ENCODE assay signal across 2 cellular contexts in genomic region chr17:72077326-72077960, GRCh38.
TF ChIP-seq lines count a peak whose summit lies in the region.

No MANE protein-coding gene starts in this region.

TF ChIP-seq in SK-N-SH, 30 proteins besides CTCF, POLR2A, EP300 and RAD21 (continued from another document):
- TF ChIP-seq ZBTB33 (IDR thresholded peaks at IDR 0.05; ENCODE audit: borderline replicate concordance, low read depth) (no peak), FOXJ3 (CRISPR knock-in tag; IDR thresholded peaks at IDR 0.05) (no peak), TCF12 (IDR thresholded peaks at IDR 0.05) (no peak), NRF1 (IDR thresholded peaks at IDR 0.05; ENCODE audit: low read depth, low read length) (no peak), FOSL2 (IDR thresholded peaks at IDR 0.05; ENCODE audit: borderline replicate concordance, low read depth) (no peak), YY1 (IDR thresholded peaks at IDR 0.05; ENCODE audit: low read depth) (no peak), MXI1 (IDR thresholded peaks at IDR 0.05; ENCODE audit: low read depth, low read length) (no peak), RXRA (IDR thresholded peaks at IDR 0.05; ENCODE audit: borderline replicate concordance, low read depth) (no peak), RFX5 (IDR thresholded peaks at IDR 0.05; ENCODE audit: low read length) (no peak)
- TF ChIP-seq, protein P1, sequence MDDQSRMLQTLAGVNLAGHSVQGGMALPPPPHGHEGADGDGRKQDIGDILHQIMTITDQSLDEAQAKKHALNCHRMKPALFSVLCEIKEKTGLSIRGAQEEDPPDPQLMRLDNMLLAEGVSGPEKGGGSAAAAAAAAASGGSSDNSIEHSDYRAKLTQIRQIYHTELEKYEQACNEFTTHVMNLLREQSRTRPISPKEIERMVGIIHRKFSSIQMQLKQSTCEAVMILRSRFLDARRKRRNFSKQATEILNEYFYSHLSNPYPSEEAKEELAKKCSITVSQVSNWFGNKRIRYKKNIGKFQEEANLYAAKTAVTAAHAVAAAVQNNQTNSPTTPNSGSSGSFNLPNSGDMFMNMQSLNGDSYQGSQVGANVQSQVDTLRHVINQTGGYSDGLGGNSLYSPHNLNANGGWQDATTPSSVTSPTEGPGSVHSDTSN (IDR thresholded peaks at IDR 0.05) = no peak

TF ChIP-seq in SK-N-SH treated with all-trans-retinoic acid at 6 μM for 48 hours, 23 proteins besides CTCF, POLR2A, EP300 and RAD21 (continued from another document):
- TF ChIP-seq TSHZ2 (CRISPR knock-in tag; IDR thresholded peaks at IDR 0.05) = no peak
- no peak for TF ChIP-seq ZFP30 (CRISPR knock-in tag; IDR thresholded peaks at IDR 0.05)
- TF ChIP-seq TOX (CRISPR knock-in tag; IDR thresholded peaks at IDR 0.05; ENCODE audit: borderline replicate concordance) = no peak
- TF ChIP-seq ZNF70 (CRISPR knock-in tag; IDR thresholded peaks at IDR 0.05) = no peak
- TF ChIP-seq, protein P2, sequence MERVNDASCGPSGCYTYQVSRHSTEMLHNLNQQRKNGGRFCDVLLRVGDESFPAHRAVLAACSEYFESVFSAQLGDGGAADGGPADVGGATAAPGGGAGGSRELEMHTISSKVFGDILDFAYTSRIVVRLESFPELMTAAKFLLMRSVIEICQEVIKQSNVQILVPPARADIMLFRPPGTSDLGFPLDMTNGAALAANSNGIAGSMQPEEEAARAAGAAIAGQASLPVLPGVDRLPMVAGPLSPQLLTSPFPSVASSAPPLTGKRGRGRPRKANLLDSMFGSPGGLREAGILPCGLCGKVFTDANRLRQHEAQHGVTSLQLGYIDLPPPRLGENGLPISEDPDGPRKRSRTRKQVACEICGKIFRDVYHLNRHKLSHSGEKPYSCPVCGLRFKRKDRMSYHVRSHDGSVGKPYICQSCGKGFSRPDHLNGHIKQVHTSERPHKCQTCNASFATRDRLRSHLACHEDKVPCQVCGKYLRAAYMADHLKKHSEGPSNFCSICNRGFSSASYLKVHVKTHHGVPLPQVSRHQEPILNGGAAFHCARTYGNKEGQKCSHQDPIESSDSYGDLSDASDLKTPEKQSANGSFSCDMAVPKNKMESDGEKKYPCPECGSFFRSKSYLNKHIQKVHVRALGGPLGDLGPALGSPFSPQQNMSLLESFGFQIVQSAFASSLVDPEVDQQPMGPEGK (CRISPR knock-in tag; IDR thresholded peaks at IDR 0.05; ENCODE audit: borderline replicate concordance) = no peak
- TF ChIP-seq ZC3H10 (CRISPR knock-in tag; IDR thresholded peaks at IDR 0.05) = no peak
- TF ChIP-seq, protein P3, sequence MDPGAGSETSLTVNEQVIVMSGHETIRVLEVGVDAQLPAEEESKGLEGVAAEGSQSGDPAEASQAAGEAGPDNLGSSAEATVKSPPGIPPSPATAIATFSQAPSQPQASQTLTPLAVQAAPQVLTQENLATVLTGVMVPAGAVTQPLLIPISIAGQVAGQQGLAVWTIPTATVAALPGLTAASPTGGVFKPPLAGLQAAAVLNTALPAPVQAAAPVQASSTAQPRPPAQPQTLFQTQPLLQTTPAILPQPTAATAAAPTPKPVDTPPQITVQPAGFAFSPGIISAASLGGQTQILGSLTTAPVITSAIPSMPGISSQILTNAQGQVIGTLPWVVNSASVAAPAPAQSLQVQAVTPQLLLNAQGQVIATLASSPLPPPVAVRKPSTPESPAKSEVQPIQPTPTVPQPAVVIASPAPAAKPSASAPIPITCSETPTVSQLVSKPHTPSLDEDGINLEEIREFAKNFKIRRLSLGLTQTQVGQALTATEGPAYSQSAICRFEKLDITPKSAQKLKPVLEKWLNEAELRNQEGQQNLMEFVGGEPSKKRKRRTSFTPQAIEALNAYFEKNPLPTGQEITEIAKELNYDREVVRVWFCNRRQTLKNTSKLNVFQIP (CRISPR knock-in tag; IDR thresholded peaks at IDR 0.05; ENCODE audit: borderline replicate concordance, low read depth) = no peak
